In the genomic region with DNA sequence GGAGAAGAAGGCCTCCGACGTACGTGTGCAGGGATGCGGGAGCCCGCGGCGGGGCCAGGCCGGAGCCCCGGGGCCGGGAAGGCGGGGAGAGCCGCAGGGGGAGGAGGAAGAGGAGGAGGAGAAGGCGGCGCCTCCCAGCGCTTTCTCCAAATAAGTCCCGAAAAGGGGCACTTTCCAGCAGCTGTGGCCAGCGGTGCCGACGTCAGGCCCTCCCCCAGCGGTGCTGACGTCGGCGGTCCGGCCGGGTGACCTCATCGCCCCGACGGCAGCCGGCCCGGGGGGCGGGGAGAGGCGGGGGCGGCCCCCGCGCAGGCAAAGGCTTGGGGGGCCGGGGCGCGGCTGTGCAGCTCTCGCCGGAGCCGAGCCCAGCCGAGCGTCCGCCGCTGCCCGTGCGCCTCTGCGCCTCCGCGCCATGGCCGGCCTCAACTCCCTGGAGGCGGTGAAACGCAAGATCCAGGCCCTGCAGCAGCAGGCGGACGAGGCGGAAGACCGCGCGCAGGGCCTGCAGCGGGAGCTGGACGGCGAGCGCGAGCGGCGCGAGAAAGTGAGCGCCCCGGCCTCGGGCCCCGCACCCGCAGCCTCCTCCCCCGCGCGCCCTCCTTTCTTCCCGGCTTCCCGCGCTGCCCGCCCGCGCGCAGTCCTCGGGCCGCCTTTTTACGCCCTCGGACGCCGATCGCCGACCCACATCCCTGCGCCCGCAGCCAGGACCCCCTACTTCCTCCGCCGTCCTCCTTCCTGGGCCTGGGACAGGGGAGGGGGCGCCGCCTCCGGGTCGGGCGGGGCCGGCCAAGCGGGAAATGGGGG, we compare ENCODE assay signal across 8 cellular contexts. TPM values are rescaled to one million over a fixed set of nuclear protein-coding genes. Genes with fewer than 3 reads are reported as not detected.
A peak's percentile ranks its signal among the peaks of the same experiment; 100 is the strongest.
DNase-seq lines count a peak whose midpoint lies in the region; ATAC-seq lines count a peak whose summit lies in the region.

A gene (plus strand): TSS at position 342 of the 804 bp plus-strand sequence. CDS start 71 bp downstream, at position 413.

- DNase-seq in ACHN (peak; percentile 69), NOMO-1 (lab: John Stamatoyannopoulos, UW; ENCODE audit: unreplicated experiment in 2 of 2) (peak; percentile 85 to 89)
- peak; percentile 96 for DNase-seq in activated CD8-positive, alpha-beta memory T cell treated with anti-CD3 and anti-CD28 coated beads, Interleukin-2, amount 10 ng/mL, durations not matched to agents 7 days and 5 days
- peak; percentile 70 for DNase-seq in stimulated activated CD8-positive, alpha-beta memory T cell treated with anti-CD3 and anti-CD28 coated beads, Interleukin-15, amount 100 ng/mL, for 24 hours (ENCODE audit: low read depth)

- peak within 1 kb of the TSS; percentile 89 for H3K4me3 ChIP-seq in mesodermal cell (ENCODE audit: extremely low read depth, insufficient read depth, low read length, poor library complexity, severe bottlenecking)

- no peaks in the 10 kb centered on the region for H3K9me3 Mint-ChIP-seq in activated CD8-positive, alpha-beta memory T cell treated with anti-CD3 and anti-CD28 coated beads, Interleukin-2, amount 10 ng/mL, durations not matched to agents 7 days and 5 days (ENCODE audit: low read depth)

- peaks cover 69% of the 10 kb centered on the region for H3K4me1 Mint-ChIP-seq in activated CD8-positive, alpha-beta memory T cell treated with anti-CD3 and anti-CD28 coated beads, Interleukin-2, amount 10 ng/mL, durations not matched to agents 7 days and 5 days

- ATAC-seq in GM18519 (IDR thresholded peaks at IDR 0.05; ENCODE audit: low FRiP score, unreplicated experiment) (peak; percentile 34), HG03108 (IDR thresholded peaks at IDR 0.05; ENCODE audit: unreplicated experiment) (peak; percentile 57)
- ATAC-seq in activated CD8-positive, alpha-beta memory T cell treated with anti-CD3 and anti-CD28 coated beads, Interleukin-2, amount 10 ng/mL, durations not matched to agents 7 days and 5 days, result peak; percentile 65

- 0% methylated on average over 52 to 55 of the region's 101 CpGs for WGBS in mesodermal cell (ENCODE audit: insufficient coverage in 2 of 2), 2 experiments

- H3K36me3 ChIP-seq in mesodermal cell (ENCODE audit: control insufficient read depth, insufficient read depth, low read length), result peaks cover 31% of the 10 kb centered on the region

- in situ Hi-C loops in ACHN (cut with HindIII; ENCODE audit: low pct_ligation_motif_present, low pct_unique_long_range_greater_than_20kb, low sequenced_read_pairs), result no loop called here
- in situ Hi-C loops in endometrial microvascular endothelial cells (cut with HindIII; ENCODE audit: inconsistent ontology term, low pct_unique_long_range_greater_than_20kb, low sequenced_read_pairs), result no loop called here

- H3K9me3 ChIP-seq in mesodermal cell (ENCODE audit: control insufficient read depth, low read length), result no peaks in the 10 kb centered on the region

- H3K27ac Mint-ChIP-seq in activated CD8-positive, alpha-beta memory T cell treated with anti-CD3 and anti-CD28 coated beads, Interleukin-2, amount 10 ng/mL, durations not matched to agents 7 days and 5 days, result peak within 1 kb of the TSS; percentile 98

- peak within 1 kb of the TSS; percentile 98 for H3K27ac ChIP-seq in mesodermal cell (ENCODE audit: low read depth, low read length, severe bottlenecking)

- H3K27me3 Mint-ChIP-seq in activated CD8-positive, alpha-beta memory T cell treated with anti-CD3 and anti-CD28 coated beads, Interleukin-2, amount 10 ng/mL, durations not matched to agents 7 days and 5 days, result no peaks in the 10 kb centered on the region

- H3K36me3 Mint-ChIP-seq in activated CD8-positive, alpha-beta memory T cell treated with anti-CD3 and anti-CD28 coated beads, Interleukin-2, amount 10 ng/mL, durations not matched to agents 7 days and 5 days, result peaks cover 37% of the 10 kb centered on the region

- CTCF ChIA-PET in activated CD8-positive, alpha-beta memory T cell treated with anti-CD3 and anti-CD28 coated beads, Interleukin-2, amount 10 ng/mL, durations not matched to agents 7 days and 5 days (lab: Charles Lee), result interaction anchor here (0.6 to 6.7 kb wide), 12 partner anchors 10 to 109 kb away, joined by 3 to 62 read pairs (median 4); a partner anchor contains a TSS

- H3K4me3 Mint-ChIP-seq in activated CD8-positive, alpha-beta memory T cell treated with anti-CD3 and anti-CD28 coated beads, Interleukin-2, amount 10 ng/mL, durations not matched to agents 7 days and 5 days, result peak within 1 kb of the TSS; percentile 80

- H3K4me1 ChIP-seq in mesodermal cell (ENCODE audit: control insufficient read depth, insufficient read depth, low read length, poor library complexity, severe bottlenecking), result peaks cover 9% of the 10 kb centered on the region

RNA-seq across cellular contexts. Expression of the gene that starts here (rescaled TPM):
- total RNA-seq in activated CD8-positive, alpha-beta memory T cell treated with anti-CD3 and anti-CD28 coated beads, Interleukin-2, amount 10 ng/mL, durations not matched to agents 7 days and 5 days, result 100 to 1,000 TPM; 491 to 493 TPM
- total RNA-seq in endometrial microvascular endothelial cells (ENCODE audit: inconsistent ontology term), result 1,107 TPM
- 901 TPM for polyA plus RNA-seq in mesodermal cell (2013, experiment 1 of 2)
- 852 TPM for polyA plus RNA-seq in mesodermal cell (2013, experiment 2 of 2)

Comparison
In these comparisons a context has a peak if more than half of its experiments do, and no peak if none do; other contexts are left out.
1. Peak in every context shown above with its lines: DNase-seq, ATAC-seq, H3K4me3 ChIP-seq and H3K27ac ChIP-seq.